In genomic region chr11:10087621-10088225, GRCh38 we compare ENCODE assay signal across 1 cellular context.
TF ChIP-seq lines count a peak whose summit lies in the region.

No MANE protein-coding gene starts in this region.

TF ChIP-seq in K562, 482 proteins besides CTCF, POLR2A, EP300 and RAD21 (continued from another document):
- TF ChIP-seq RNF219 (CRISPR knock-in tag; IDR thresholded peaks at IDR 0.05) = no peak
TF ChIP-seq in K562: peak in this region for 5.
